ENCODE assay signal across 1 cellular context in the genomic region with DNA sequence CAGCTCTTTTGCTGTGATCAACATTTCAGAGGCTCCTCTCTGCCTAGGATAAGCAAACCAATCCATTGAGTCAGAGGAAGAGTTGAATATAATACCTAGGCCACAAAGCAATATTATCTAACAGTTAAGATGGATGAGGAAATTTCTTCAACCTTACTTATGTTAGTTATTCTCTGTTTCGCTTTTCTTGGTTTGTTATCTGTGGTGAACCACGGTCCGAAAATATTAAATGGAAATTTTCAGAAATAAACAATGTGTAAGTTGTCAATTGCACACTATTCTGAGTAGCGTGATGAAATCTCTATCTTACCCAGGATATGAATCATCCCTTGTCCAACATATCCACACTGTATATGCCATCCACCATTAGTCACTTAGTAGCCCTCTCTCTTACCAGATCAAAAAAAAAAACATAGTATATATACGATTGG.
TF ChIP-seq lines count a peak whose summit lies in the region.

No MANE protein-coding gene starts in this region.

TF ChIP-seq in endothelial cell of umbilical vein, 7 proteins besides CTCF, POLR2A, EP300 and RAD21:
- TF ChIP-seq POLR2AphosphoS5 (IDR thresholded peaks at IDR 0.05; ENCODE audit: insufficient read depth, low read depth, low read length) (peak; percentile 16), MAX (IDR thresholded peaks at IDR 0.05; ENCODE audit: insufficient read depth, insufficient read length) (no peak), MYC (IDR thresholded peaks at IDR 0.05; ENCODE audit: low read depth, low read length) (no peak), JUN (IDR thresholded peaks at IDR 0.05; ENCODE audit: borderline replicate concordance, insufficient read depth, insufficient read length, low read depth) (peak; percentile 55), GATA2 (IDR thresholded peaks at IDR 0.05; ENCODE audit: insufficient read depth, insufficient read length, low read depth, low read length) (peak; percentile 33), EZH2 (IDR thresholded peaks at IDR 0.05; ENCODE audit: borderline replicate concordance, low read depth, low read length, severe bottlenecking) (no peak), FOS (IDR thresholded peaks at IDR 0.05; ENCODE audit: borderline replicate concordance, insufficient read depth, low read length) (peak; percentile 85)
